19 cellular contexts compared by ENCODE assay signal in genomic region chr1:8646189-8646588, GRCh38.
"Had no signal": no experiment of that assay in that cellular context is flagged by ENCODE, and none has a peak within 500 bp of the region (broad histone marks: within the 10 kb centered on the region; RNA-seq: fewer than 3 reads in every experiment).

No MANE protein-coding gene starts in this region.

- H3K27me3 Mint-ChIP-seq: activated CD4-positive, alpha-beta memory T cell treated with anti-CD3 and anti-CD28 coated beads for 36 hours; activated naive CD8-positive, alpha-beta T cell treated with anti-CD3 and anti-CD28 coated beads for 36 hours had no signal

- ATAC-seq: left ventricle myocardium superior, natural killer cell had no signal

- H3K4me3 ChIP-seq: cardiac muscle cell, esophagus squamous epithelium, thyroid gland had no signal

- H3K27ac Mint-ChIP-seq: activated CD4-positive, alpha-beta memory T cell treated with anti-CD3 and anti-CD28 coated beads for 36 hours; activated naive CD8-positive, alpha-beta T cell treated with anti-CD3 and anti-CD28 coated beads for 36 hours had no signal

- H3K27me3 ChIP-seq: cardiac muscle cell, esophagus squamous epithelium, thyroid gland had no signal

- H3K36me3 Mint-ChIP-seq: immature natural killer cell, natural killer cell had no signal

- H3K36me3 ChIP-seq: thyroid gland had no signal

- H3K9me3 Mint-ChIP-seq: activated CD4-positive, alpha-beta memory T cell treated with anti-CD3 and anti-CD28 coated beads for 36 hours; activated naive CD8-positive, alpha-beta T cell treated with anti-CD3 and anti-CD28 coated beads for 36 hours; immature natural killer cell; natural killer cell had no signal

- H3K9me3 ChIP-seq: esophagus squamous epithelium, thyroid gland had no signal

- H3K27ac ChIP-seq: esophagus squamous epithelium, thyroid gland had no signal

- H3K4me3 Mint-ChIP-seq: activated CD4-positive, alpha-beta memory T cell treated with anti-CD3 and anti-CD28 coated beads for 36 hours; activated naive CD8-positive, alpha-beta T cell treated with anti-CD3 and anti-CD28 coated beads for 36 hours; immature natural killer cell; natural killer cell had no signal

- DNase-seq: activated CD4-positive, alpha-beta memory T cell treated with anti-CD3 and anti-CD28 coated beads for 36 hours; activated CD4-positive, alpha-beta T cell treated with anti-CD3 and anti-CD28 coated beads for 4 hours; activated naive CD4-positive, alpha-beta T cell; activated naive CD8-positive, alpha-beta T cell treated with anti-CD3 and anti-CD28 coated beads for 36 hours; activated T-cell treated with anti-CD3 and anti-CD28 coated beads for 4 hours; amniotic stem cell; dermis blood vessel endothelial cell; effector memory CD4-positive, alpha-beta T cell; esophagus squamous epithelium; immature natural killer cell; kidney glomerular epithelial cell; left ventricle myocardium superior; mesendoderm; natural killer cell; retina; stimulated activated CD8-positive, alpha-beta memory T cell treated with anti-CD3 and anti-CD28 coated beads, Interleukin-4, amount 100 ng/mL, for 48 hours; stimulated activated naive CD4-positive, alpha-beta T cell treated with Interleukin-2 at 50 U/mL for 16 hours; thyroid gland had no signal
